ENCODE assay signal across 1 cellular context in genomic region chr13:49125964-49126363, GRCh38.
TF ChIP-seq lines count a peak whose summit lies in the region.

No MANE protein-coding gene starts in this region.

TF ChIP-seq in HepG2, 621 proteins besides CTCF, POLR2A, EP300 and RAD21 (continued from another document):
- TF ChIP-seq RERE (CRISPR knock-in tag; IDR thresholded peaks at IDR 0.05; ENCODE audit: low read depth) (no peak), SNAI1 (CRISPR knock-in tag; IDR thresholded peaks at IDR 0.05; ENCODE audit: borderline replicate concordance) (no peak), ZNF496 (CRISPR knock-in tag; IDR thresholded peaks at IDR 0.05; ENCODE audit: insufficient replicate concordance) (no peak), HOXA3 (CRISPR knock-in tag; IDR thresholded peaks at IDR 0.05) (no peak), ZNF232 (CRISPR knock-in tag; IDR thresholded peaks at IDR 0.05; ENCODE audit: borderline replicate concordance) (no peak), ZNF607 (CRISPR knock-in tag; IDR thresholded peaks at IDR 0.05; ENCODE audit: borderline replicate concordance) (no peak), ZSCAN22 (CRISPR knock-in tag; IDR thresholded peaks at IDR 0.05) (no peak), ZNF33A (CRISPR knock-in tag; IDR thresholded peaks at IDR 0.05; ENCODE audit: borderline replicate concordance) (no peak), ZHX2 (IDR thresholded peaks at IDR 0.05; ENCODE audit: low read depth) (no peak), ZHX2 (CRISPR knock-in tag; IDR thresholded peaks at IDR 0.05; ENCODE audit: borderline replicate concordance) (no peak), ZNF264 (CRISPR knock-in tag; IDR thresholded peaks at IDR 0.05) (no peak), MXD4 (CRISPR knock-in tag; IDR thresholded peaks at IDR 0.05) (no peak)
- TF ChIP-seq, protein P1, sequence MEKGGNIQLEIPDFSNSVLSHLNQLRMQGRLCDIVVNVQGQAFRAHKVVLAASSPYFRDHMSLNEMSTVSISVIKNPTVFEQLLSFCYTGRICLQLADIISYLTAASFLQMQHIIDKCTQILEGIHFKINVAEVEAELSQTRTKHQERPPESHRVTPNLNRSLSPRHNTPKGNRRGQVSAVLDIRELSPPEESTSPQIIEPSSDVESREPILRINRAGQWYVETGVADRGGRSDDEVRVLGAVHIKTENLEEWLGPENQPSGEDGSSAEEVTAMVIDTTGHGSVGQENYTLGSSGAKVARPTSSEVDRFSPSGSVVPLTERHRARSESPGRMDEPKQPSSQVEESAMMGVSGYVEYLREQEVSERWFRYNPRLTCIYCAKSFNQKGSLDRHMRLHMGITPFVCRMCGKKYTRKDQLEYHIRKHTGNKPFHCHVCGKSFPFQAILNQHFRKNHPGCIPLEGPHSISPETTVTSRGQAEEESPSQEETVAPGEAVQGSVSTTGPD (CRISPR knock-in tag; IDR thresholded peaks at IDR 0.05), result no peak
